In genomic region chrX:31136144-31136572, GRCh38 we compare ENCODE assay signal across 10 cellular contexts.
DNase-seq lines count a peak whose midpoint lies in the region; ATAC-seq and TF ChIP-seq lines count a peak whose summit lies in the region.
"Had no signal": no experiment of that assay in that cellular context is flagged by ENCODE, and none has a peak within 500 bp of the region (broad histone marks: within the 10 kb centered on the region; RNA-seq: fewer than 3 reads in every experiment).

No MANE protein-coding gene starts in this region.

- H3K9me3 ChIP-seq in Karpas-422 (ENCODE audit: low read length) = peaks cover 2% of the 10 kb centered on the region; the same call in 1 of the 2 replicates

- H3K27me3 ChIP-seq in Karpas-422 (ENCODE audit: low read length) = no peaks in the 10 kb centered on the region
- H3K27me3 ChIP-seq: neural progenitor cell had no signal

- H3K79me2 ChIP-seq in Karpas-422 (ENCODE audit: low read length) = no peaks in the 10 kb centered on the region

- H3K27ac ChIP-seq in Karpas-422 (ENCODE audit: low read length) = no peak overlapping the region
- H3K27ac ChIP-seq: neural progenitor cell, SK-N-MC had no signal

- no peak overlapping the region for H2AFZ ChIP-seq in Karpas-422 (ENCODE audit: low read length)
- H2AFZ ChIP-seq: neural progenitor cell had no signal

- H4K20me1 ChIP-seq in Karpas-422 (ENCODE audit: insufficient read depth, low read depth, low read length) = no peaks in the 10 kb centered on the region

- peak; percentile 20 for DNase-seq in GM10266 (ENCODE audit: extremely low spot score)
- peak; percentile 26 for DNase-seq in OCI-M1 (lab: John Stamatoyannopoulos, UW)
- no peak for DNase-seq in Karpas-422
- DNase-seq in NCI-H128 (lab: John Stamatoyannopoulos, UW; ENCODE audit: unreplicated experiment) = no peak
- DNase-seq in AML-193 (lab: John Stamatoyannopoulos, UW) = no peak
- DNase-seq in HuH-7 (ENCODE audit: low spot score) = no peak

- no peak overlapping the region for H3K4me3 ChIP-seq in Karpas-422 (ENCODE audit: low read length)
- H3K4me3 ChIP-seq: neural progenitor cell, SK-N-MC had no signal

- no peak overlapping the region for H3K4me2 ChIP-seq in Karpas-422 (ENCODE audit: low read depth, low read length, poor library complexity, severe bottlenecking)
- H3K4me2 ChIP-seq: neural progenitor cell had no signal

- H3K9ac ChIP-seq in Karpas-422 (ENCODE audit: low read length) = no peak overlapping the region
- H3K9ac ChIP-seq: neural progenitor cell had no signal

- ATAC-seq in GM19467 (IDR thresholded peaks at IDR 0.05; ENCODE audit: unreplicated experiment) = peak; percentile 91
- peak; percentile 92 for ATAC-seq in HG03097 (IDR thresholded peaks at IDR 0.05; ENCODE audit: low FRiP score, unreplicated experiment)

- H3K36me3 ChIP-seq in Karpas-422 (ENCODE audit: insufficient read depth, low read length) = no peaks in the 10 kb centered on the region
- H3K36me3 ChIP-seq: neural progenitor cell had no signal

- peaks cover 2% of the 10 kb centered on the region for H3K4me1 ChIP-seq in Karpas-422 (ENCODE audit: low read length)
- H3K4me1 ChIP-seq: neural progenitor cell had no signal

- no peak for TF ChIP-seq CTCF in GM10266 (IDR thresholded peaks at IDR 0.05; ENCODE audit: control insufficient read depth, insufficient read depth, low read depth, missing control alignments)

- no peaks in the 10 kb centered on the region for H3K9me2 ChIP-seq in Karpas-422 (replicated peaks; ENCODE audit: insufficient read depth, low read length)

Comparison
In these comparisons a context has a peak if more than half of its experiments do, and no peak if none do; other contexts are left out.
1. DNase-seq: peak in GM10266 (single experiment) and OCI-M1 (single experiment); none in Karpas-422 (single experiment), NCI-H128 (single experiment), AML-193 (0 of 2) and HuH-7 (single experiment).